In the genomic region with DNA sequence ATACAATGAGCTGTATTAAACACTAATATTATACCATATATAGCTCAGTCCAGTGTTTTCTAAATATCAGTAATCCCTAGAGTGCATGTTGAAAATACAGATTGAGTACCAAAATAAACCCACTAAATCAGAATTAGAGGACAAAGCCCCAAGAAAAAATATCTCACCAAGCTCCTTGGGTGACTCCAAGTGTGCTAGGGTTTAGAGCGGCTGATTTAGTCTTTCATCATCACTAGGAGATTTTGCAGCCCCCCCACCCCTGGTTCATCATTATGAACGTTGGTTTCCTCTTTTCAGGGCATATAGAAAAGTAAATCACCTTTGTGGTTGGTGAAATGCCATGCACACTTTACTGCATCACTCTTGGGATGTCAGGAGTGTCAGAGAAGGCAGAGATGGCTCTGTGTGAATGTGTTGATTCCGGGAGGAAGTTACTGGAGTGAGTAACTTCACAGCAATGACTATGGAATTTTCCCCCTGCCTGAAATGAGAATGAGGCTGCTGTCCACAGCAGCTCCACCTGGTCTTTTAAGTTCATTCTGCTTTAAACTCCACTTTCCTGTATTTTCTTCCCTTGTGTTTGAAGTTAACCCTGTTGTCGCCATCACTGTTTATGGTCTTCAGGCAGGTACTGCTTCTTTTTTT, we compare ENCODE assay signal across 16 cellular contexts. TPM values are rescaled to one million over a fixed set of nuclear protein-coding genes. Genes with fewer than 3 reads are reported as not detected.
A peak's percentile ranks its signal among the peaks of the same experiment; 100 is the strongest.
DNase-seq lines count a peak whose midpoint lies in the region; ATAC-seq and TF ChIP-seq lines count a peak whose summit lies in the region.
"Had no signal": no experiment of that assay in that cellular context is flagged by ENCODE, and none has a peak within 500 bp of the region (broad histone marks: within the 10 kb centered on the region; RNA-seq: fewer than 3 reads in every experiment).

No MANE protein-coding gene starts in this region.

- H3K36me3 Mint-ChIP-seq in activated naive CD4-positive, alpha-beta T cell treated with anti-CD3 and anti-CD28 coated beads, Interleukin-2, amount 10 ng/mL, durations not matched to agents 7 days and 5 days, result peaks cover 8% of the 10 kb centered on the region

- no peak overlapping the region for H3K27ac Mint-ChIP-seq in activated naive CD4-positive, alpha-beta T cell treated with anti-CD3 and anti-CD28 coated beads, Interleukin-2, amount 10 ng/mL, durations not matched to agents 7 days and 5 days
- H3K27ac Mint-ChIP-seq: activated CD4-positive, alpha-beta T cell treated with anti-CD3 and anti-CD28 coated beads for 36 hours; activated T-cell treated with anti-CD3 and anti-CD28 coated beads, Interleukin-2, amount 50 U/mL, for 24 hours; CD4-positive, CD25-positive, alpha-beta regulatory T cell; T-helper 17 cell had no signal

- no peak overlapping the region for H3K4me3 Mint-ChIP-seq in activated naive CD4-positive, alpha-beta T cell treated with anti-CD3 and anti-CD28 coated beads, Interleukin-2, amount 10 ng/mL, durations not matched to agents 7 days and 5 days
- H3K4me3 Mint-ChIP-seq: activated CD4-positive, alpha-beta T cell treated with anti-CD3 and anti-CD28 coated beads for 36 hours; activated T-cell treated with anti-CD3 and anti-CD28 coated beads, Interleukin-2, amount 50 U/mL, for 24 hours; CD4-positive, CD25-positive, alpha-beta regulatory T cell; T-helper 17 cell had no signal

- H3K9me3 Mint-ChIP-seq in activated naive CD4-positive, alpha-beta T cell treated with anti-CD3 and anti-CD28 coated beads, Interleukin-2, amount 10 ng/mL, durations not matched to agents 7 days and 5 days, result no peaks in the 10 kb centered on the region
- H3K9me3 Mint-ChIP-seq: activated T-cell treated with anti-CD3 and anti-CD28 coated beads, Interleukin-2, amount 50 U/mL, for 24 hours; CD4-positive, CD25-positive, alpha-beta regulatory T cell had no signal

- no peaks in the 10 kb centered on the region for H3K4me1 Mint-ChIP-seq in activated naive CD4-positive, alpha-beta T cell treated with anti-CD3 and anti-CD28 coated beads, Interleukin-2, amount 10 ng/mL, durations not matched to agents 7 days and 5 days
- H3K4me1 Mint-ChIP-seq: T-helper 17 cell had no signal

- no peaks in the 10 kb centered on the region for H3K27me3 Mint-ChIP-seq in activated naive CD4-positive, alpha-beta T cell treated with anti-CD3 and anti-CD28 coated beads, Interleukin-2, amount 10 ng/mL, durations not matched to agents 7 days and 5 days
- H3K27me3 Mint-ChIP-seq: activated CD4-positive, alpha-beta T cell treated with anti-CD3 and anti-CD28 coated beads for 36 hours; activated T-cell treated with anti-CD3 and anti-CD28 coated beads, Interleukin-2, amount 50 U/mL, for 24 hours; CD4-positive, CD25-positive, alpha-beta regulatory T cell; T-helper 17 cell had no signal

- H3K4me3 ChIP-seq in choroid plexus epithelial cell (ENCODE audit: low read depth, low read length), result no peak overlapping the region

- no peak for TF ChIP-seq CTCF in choroid plexus epithelial cell (conservative IDR thresholded peaks at IDR 0.05; ENCODE audit: low read depth, low read length)

- ATAC-seq in HG02852 (IDR thresholded peaks at IDR 0.05; ENCODE audit: unreplicated experiment) (no peak), GM18909 (IDR thresholded peaks at IDR 0.05; ENCODE audit: poor library complexity, unreplicated experiment) (no peak)
- ATAC-seq: activated CD4-positive, alpha-beta T cell treated with anti-CD3 and anti-CD28 coated beads for 36 hours; stimulated activated naive CD8-positive, alpha-beta T cell treated with anti-CD3 and anti-CD28 coated beads, Interleukin-15, Interleukin-2, amounts not matched to agents 100 U/mL and 50 U/mL, for 24 hours; T-helper 17 cell had no signal

- CTCF ChIA-PET in activated naive CD4-positive, alpha-beta T cell treated with anti-CD3 and anti-CD28 coated beads, Interleukin-2, amount 10 ng/mL, durations not matched to agents 7 days and 5 days (lab: Charles Lee), result no interaction called here

- DNase-seq in EH (ENCODE audit: low read depth), result peak; percentile 74
- peak; percentile 4 for DNase-seq in NCI-H460 (ENCODE audit: extremely low read depth, low read depth)
- peak; percentile 87 for DNase-seq in choroid plexus epithelial cell (ENCODE audit: low read depth)
- peak; percentile 81 for DNase-seq in kidney tubule cell (ENCODE audit: low spot score)
- DNase-seq in stimulated activated CD4-positive, alpha-beta T cell treated with anti-CD3 and anti-CD28 coated beads, Interleukin-12 subunit alpha, Interleukin-12 subunit beta, amount 100 ng/mL, for 4 hours, result no peak
- DNase-seq in activated naive CD4-positive, alpha-beta T cell treated with anti-CD3 and anti-CD28 coated beads, Interleukin-2, amount 10 ng/mL, durations not matched to agents 7 days and 5 days, result no peak
- DNase-seq: activated CD4-positive, alpha-beta T cell treated with anti-CD3 and anti-CD28 coated beads for 36 hours; activated T-cell treated with anti-CD3 and anti-CD28 coated beads, Interleukin-2, amount 50 U/mL, for 24 hours; aorta; CD4-positive, CD25-positive, alpha-beta regulatory T cell; retina; stimulated activated CD4-positive, alpha-beta T cell treated with anti-CD3 and anti-CD28 coated beads, Interleukin-4, amount 100 ng/mL, for 4 hours; stimulated activated naive CD8-positive, alpha-beta T cell treated with anti-CD3 and anti-CD28 coated beads, Interleukin-15, Interleukin-2, amounts not matched to agents 100 U/mL and 50 U/mL, for 24 hours; T-helper 17 cell had no signal

RNA-seq across cellular contexts. Expression of gene ANAPC4, which starts 25.2 kb away (rescaled TPM):
- 17.9 and 20.4 TPM in 2 replicates for total RNA-seq in NCI-H460 (2014; rRNA removed; shearing (Covaris generic))
- 64.4 and 72.7 TPM in 2 replicates for polyA plus RNA-seq in NCI-H460 (2014; cell fraction: nucleus; rRNA removed)

RNA-seq across cellular contexts. Expression of gene ZCCHC4, which starts 39.3 kb away (rescaled TPM):
- total RNA-seq in NCI-H460 (2014; rRNA removed; shearing (Covaris generic)), result 10.5 and 15.0 TPM in 2 replicates
- polyA plus RNA-seq in NCI-H460 (2014; cell fraction: nucleus; rRNA removed), result 15.6 and 16.7 TPM in 2 replicates

Comparison
In these comparisons a context has a peak if more than half of its experiments do, and no peak if none do; other contexts are left out.
1. DNase-seq: peak in EH (single experiment), NCI-H460 (single experiment), choroid plexus epithelial cell (single experiment) and kidney tubule cell (single experiment); none in stimulated activated CD4-positive, alpha-beta T cell treated with anti-CD3 and anti-CD28 coated beads, Interleukin-12 subunit alpha, Interleukin-12 subunit beta, amount 100 ng/mL, for 4 hours (single experiment) and activated naive CD4-positive, alpha-beta T cell treated with anti-CD3 and anti-CD28 coated beads, Interleukin-2, amount 10 ng/mL, durations not matched to agents 7 days and 5 days (single experiment).